Comparison of ENCODE assay signal across 10 cellular contexts in the genomic region with DNA sequence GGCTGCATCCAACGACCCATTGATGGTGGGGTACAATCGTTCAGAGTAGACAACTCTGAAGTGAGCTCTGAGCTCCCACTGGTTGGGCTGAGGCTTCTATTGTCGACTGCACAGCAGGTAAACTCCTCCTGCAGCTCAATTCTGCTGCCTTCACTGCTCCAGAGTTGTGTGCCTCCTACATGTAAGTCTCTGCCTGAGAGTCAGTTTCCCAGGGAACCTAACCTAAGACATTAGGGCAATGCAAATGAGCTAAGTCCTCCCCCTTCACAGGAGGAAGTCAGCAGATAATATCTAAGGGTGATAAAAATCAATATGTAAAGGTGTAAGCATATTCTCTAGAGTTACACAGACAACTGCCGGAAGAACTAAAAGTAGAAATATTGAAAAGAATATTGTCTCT. TPM values are rescaled to one million over a fixed set of nuclear protein-coding genes. Genes with fewer than 3 reads are reported as not detected.
DNase-seq lines count a peak whose midpoint lies in the region; ATAC-seq and TF ChIP-seq lines count a peak whose summit lies in the region.
"Had no signal": no experiment of that assay in that cellular context is flagged by ENCODE, and none has a peak within 500 bp of the region (broad histone marks: within the 10 kb centered on the region; RNA-seq: fewer than 3 reads in every experiment).

No MANE protein-coding gene starts in this region.

- ATAC-seq in GM19035 (IDR thresholded peaks at IDR 0.05; ENCODE audit: unreplicated experiment) = peak; percentile 53
- ATAC-seq in HG02884 (IDR thresholded peaks at IDR 0.05; ENCODE audit: unreplicated experiment) = peak; percentile 53
- ATAC-seq: body of pancreas had no signal

- no peaks in the 10 kb centered on the region for H3K9me3 ChIP-seq in CD4-positive, alpha-beta memory T cell (ENCODE audit: control insufficient read depth in 1 of 2, low read length in 2 of 2)
- H3K9me3 ChIP-seq in Peyer's patch = no peaks in the 10 kb centered on the region
- H3K9me3 ChIP-seq in uterus = no peaks in the 10 kb centered on the region
- H3K9me3 ChIP-seq: body of pancreas had no signal

- peaks cover 0 to 1% (median 0%) of the 10 kb centered on the region in 8 donors for H3K9me3 Mint-ChIP-seq in CD4-positive, alpha-beta memory T cell

- no peaks in the 10 kb centered on the region for H3K36me3 Mint-ChIP-seq in CD4-positive, alpha-beta memory T cell

- POLR2A ChIA-PET in CD4-positive, alpha-beta memory T cell (lab: Charles Lee; ENCODE audit: partially characterized antibody) = interaction anchor here (0.8 to 2.9 kb wide), 9 partner anchors 11 to 123 kb away, joined by 3 to 21 read pairs (median 4); a partner anchor contains a TSS

- no peaks in the 10 kb centered on the region for H3K27me3 Mint-ChIP-seq in CD4-positive, alpha-beta memory T cell

- H3K27me3 ChIP-seq in CD4-positive, alpha-beta memory T cell (ENCODE audit: insufficient read depth, low read length) = no peaks in the 10 kb centered on the region
- no peaks in the 10 kb centered on the region for H3K27me3 ChIP-seq in Peyer's patch
- no peaks in the 10 kb centered on the region for H3K27me3 ChIP-seq in uterus
- H3K27me3 ChIP-seq: body of pancreas had no signal

- H3K27ac ChIP-seq in CD4-positive, alpha-beta memory T cell (ENCODE audit: low read depth, low read length) = peak overlapping the region; percentile 51
- H3K27ac ChIP-seq in Peyer's patch (peak overlapping the region in 3 of 4 donors; percentile 12 to 76 (median 22)), uterus (no peak overlapping the region)
- H3K27ac ChIP-seq: body of pancreas had no signal

- H3K27ac Mint-ChIP-seq in CD4-positive, alpha-beta memory T cell = peak overlapping the region; percentile 64 to 96 (median 85)

- H3K4me3 Mint-ChIP-seq in CD4-positive, alpha-beta memory T cell = peak overlapping the region; percentile 10 to 80 (median 62)

- TF ChIP-seq POLR2A in Peyer's patch (IDR thresholded peaks at IDR 0.05) = no peak
- no peak for TF ChIP-seq POLR2A in uterus (IDR thresholded peaks at IDR 0.05)

- peaks cover 20 to 38% (median 30%) of the 10 kb centered on the region in 4 donors for H3K4me1 Mint-ChIP-seq in CD4-positive, alpha-beta memory T cell

- peaks cover 31% of the 10 kb centered on the region for H3K4me1 ChIP-seq in CD4-positive, alpha-beta memory T cell (ENCODE audit: insufficient read depth, low read length)
- peaks cover 0 to 18% (median 3%) of the 10 kb centered on the region in 4 donors for H3K4me1 ChIP-seq in Peyer's patch
- H3K4me1 ChIP-seq in uterus = no peaks in the 10 kb centered on the region

- DNase-seq in CD4-positive, alpha-beta memory T cell = peak; percentile 34 to 48 (median 44)
- DNase-seq in Peyer's patch (peak in 1 of 3 donors; percentile 36), amniotic stem cell (lab: John Stamatoyannopoulos, UW) (no peak), uterus (no peak), foreskin fibroblast (no peak), globus pallidus (ENCODE audit: low spot score) (no peak)
- DNase-seq: body of pancreas, NCI-H187 had no signal

- CTCF ChIA-PET in CD4-positive, alpha-beta memory T cell (lab: Charles Lee; ENCODE audit: partially characterized antibody) = interaction anchor here (0.9 to 2.1 kb wide), 9 partner anchors 8 to 97 kb away, joined by 3 to 9 read pairs (median 3); no protein-coding TSS in a partner anchor

- intact Hi-C loops in CD4-positive, alpha-beta memory T cell (cut with micrococcal nuclease) = no loop called here
- intact Hi-C loops in uterus (cut with DNase I; ENCODE audit: low total_unique reads) = no loop called here

- H3K4me3 ChIP-seq in CD4-positive, alpha-beta memory T cell (ENCODE audit: low read length in 2 of 2) = no peak overlapping the region
- H3K4me3 ChIP-seq in Peyer's patch (peak overlapping the region in 1 of 4 donors; percentile 6), uterus (no peak overlapping the region), foreskin fibroblast (ENCODE audit: low read depth in 1 of 2, low read length in 2 of 2) (no peak overlapping the region)
- H3K4me3 ChIP-seq: body of pancreas had no signal

- TF ChIP-seq CTCF in Peyer's patch (IDR thresholded peaks at IDR 0.05) = no peak
- no peak for TF ChIP-seq CTCF in uterus (IDR thresholded peaks at IDR 0.05)
- TF ChIP-seq CTCF in foreskin fibroblast (IDR thresholded peaks at IDR 0.05; ENCODE audit: low read depth, low read length) = no peak

- no peaks in the 10 kb centered on the region for H3K36me3 ChIP-seq in CD4-positive, alpha-beta memory T cell (ENCODE audit: insufficient read depth, low read length)
- no peaks in the 10 kb centered on the region for H3K36me3 ChIP-seq in Peyer's patch
- H3K36me3 ChIP-seq in uterus = no peaks in the 10 kb centered on the region

RNA-seq across cellular contexts. Expression of a gene that starts 22.5 kb away (rescaled TPM):
- 10 to 100 TPM; 13.1 to 16.9 TPM for total RNA-seq in CD4-positive, alpha-beta memory T cell
- polyA plus RNA-seq in CD4-positive, alpha-beta memory T cell = 10 to 100 TPM; 16.7 to 16.9 TPM
- total RNA-seq in Peyer's patch = 10 to 100 TPM in 2 of 4 donors, 1 to 10 TPM in 2; 8.4 to 14.0 (median 9.8) TPM
- 10 to 100 TPM; 10.3 to 44.3 (median 21.7) TPM for total RNA-seq in uterus

Comparison
In these comparisons a context has a peak if more than half of its experiments do, and no peak if none do; other contexts are left out.
1. DNase-seq: peak in CD4-positive, alpha-beta memory T cell (5 of 5); none in amniotic stem cell (single experiment), uterus (0 of 2), foreskin fibroblast (0 of 2) and globus pallidus (single experiment).
2. H3K27ac ChIP-seq: peak in CD4-positive, alpha-beta memory T cell (single experiment) and Peyer's patch (3 of 4); none in uterus (0 of 2).